In genomic region chr12:68376901-68377300, GRCh38 we compare ENCODE assay signal across 20 cellular contexts. TPM values are rescaled to one million over a fixed set of nuclear protein-coding genes. Genes with fewer than 3 reads are reported as not detected.
A peak's percentile ranks its signal among the peaks of the same experiment; 100 is the strongest.
DNase-seq lines count a peak whose midpoint lies in the region; ATAC-seq, FAIRE-seq and TF ChIP-seq lines count a peak whose summit lies in the region.
"Had no signal": no experiment of that assay in that cellular context is flagged by ENCODE, and none has a peak within 500 bp of the region (broad histone marks: within the 10 kb centered on the region; RNA-seq: fewer than 3 reads in every experiment).

No MANE protein-coding gene starts in this region.

- H3K4me2 ChIP-seq in neural cell (ENCODE audit: low read length): no peak overlapping the region

- H3K79me2 ChIP-seq in neural cell (replicated peaks; ENCODE audit: insufficient read depth, low read length): no peaks in the 10 kb centered on the region

- TF ChIP-seq POLR2A in GM12891 (IDR thresholded peaks at IDR 0.05; ENCODE audit: low read depth, low read length): no peak

- intact Hi-C loops in aorta (cut with DNase I): no loop called here

- H3K9ac ChIP-seq in neural cell (ENCODE audit: low read length): no peak overlapping the region

- DNase-seq in DMS79 treated with DMSO at 0.1 percent for 48 hours (lab: John Stamatoyannopoulos, UW) (peak; percentile 56), NCI-H1436 treated with DMSO at 0.1 percent for 48 hours (lab: John Stamatoyannopoulos, UW) (peak; percentile 47), NCI-H526 (lab: John Stamatoyannopoulos, UW) (peak; percentile 71 to 84), HK-2 (ENCODE audit: unreplicated experiment) (no peak), GM12891 (ENCODE audit: insufficient read length, low spot score) (no peak), aorta (no peak)
- no peak for DNase-seq in activated naive CD8-positive, alpha-beta T cell treated with anti-CD3 and anti-CD28 coated beads for 36 hours
- DNase-seq: EL, GF-D8, MM.1S, NCI-H1048, NCI-H146, NCI-H2081, NCI-H748 treated with DMSO at 0.1 percent for 48 hours had no signal

- H2AFZ ChIP-seq in neural cell (ENCODE audit: low read depth, low read length): no peak overlapping the region

- no peaks in the 10 kb centered on the region for H3K27me3 Mint-ChIP-seq in activated naive CD8-positive, alpha-beta T cell treated with anti-CD3 and anti-CD28 coated beads for 36 hours

- H3K9me3 ChIP-seq in neural cell (ENCODE audit: low read length) (no peaks in the 10 kb centered on the region), aorta (ENCODE audit: control insufficient read depth, low read length) (no peaks in the 10 kb centered on the region)
- H3K9me3 ChIP-seq: SJSA1 had no signal

- H3K4me1 ChIP-seq in aorta (ENCODE audit: control insufficient read depth in 1 of 2, insufficient read depth in 2 of 2, low read length in 2 of 2): no peaks in the 10 kb centered on the region

- no peaks in the 10 kb centered on the region for H4K20me1 ChIP-seq in neural cell (ENCODE audit: insufficient read depth)

- ATAC-seq in aorta (ENCODE audit: low FRiP score): no peak
- ATAC-seq: Right ventricle myocardium inferior had no signal

- H3K4me1 Mint-ChIP-seq in activated naive CD8-positive, alpha-beta T cell treated with anti-CD3 and anti-CD28 coated beads for 36 hours: peaks cover 44% of the 10 kb centered on the region

- H3K36me3 Mint-ChIP-seq in activated naive CD8-positive, alpha-beta T cell treated with anti-CD3 and anti-CD28 coated beads for 36 hours: peaks cover 4% of the 10 kb centered on the region

- no peaks in the 10 kb centered on the region for H3K36me3 ChIP-seq in neural cell (ENCODE audit: insufficient read depth, low read length)
- no peaks in the 10 kb centered on the region for H3K36me3 ChIP-seq in aorta (ENCODE audit: control insufficient read depth in 1 of 2, insufficient read depth in 2 of 2, low read length in 1 of 2)
- H3K36me3 ChIP-seq: SJSA1 had no signal

- FAIRE-seq in GM12891 (lab: Jason Lieb, UNC): no peak
- FAIRE-seq: A204.1, RCC 7860 had no signal

- no peak overlapping the region for H3K4me3 Mint-ChIP-seq in activated naive CD8-positive, alpha-beta T cell treated with anti-CD3 and anti-CD28 coated beads for 36 hours

- H3K9me2 ChIP-seq in neural cell (ENCODE audit: insufficient read depth, low read length): no peaks in the 10 kb centered on the region

- H3F3A ChIP-seq in neural cell (ENCODE audit: insufficient read depth, low read length, poor library complexity, severe bottlenecking): no peaks in the 10 kb centered on the region

- H3K4me3 ChIP-seq in neural cell (ENCODE audit: low read length) (no peak overlapping the region), aorta (ENCODE audit: low read length in 2 of 2) (no peak overlapping the region)
- H3K4me3 ChIP-seq: SJSA1 had no signal

- peaks cover 2% of the 10 kb centered on the region for H3K9me3 Mint-ChIP-seq in activated naive CD8-positive, alpha-beta T cell treated with anti-CD3 and anti-CD28 coated beads for 36 hours

- H3K27ac ChIP-seq in neural cell (ENCODE audit: low read length) (peak overlapping the region; percentile 31), aorta (ENCODE audit: low read depth in 1 of 2, low read length in 2 of 2) (no peak overlapping the region)
- H3K27ac ChIP-seq: C4-2B, SJSA1 had no signal

- no peak overlapping the region for H3K27ac Mint-ChIP-seq in activated naive CD8-positive, alpha-beta T cell treated with anti-CD3 and anti-CD28 coated beads for 36 hours

- H3K27me3 ChIP-seq in neural cell (ENCODE audit: insufficient read depth, low read depth, low read length): no peaks in the 10 kb centered on the region
- H3K27me3 ChIP-seq in aorta (ENCODE audit: control insufficient read depth in 1 of 2, insufficient read depth in 2 of 2, low read length in 1 of 2): no peaks in the 10 kb centered on the region
- H3K27me3 ChIP-seq: SJSA1 had no signal

- no peak for TF ChIP-seq CTCF in neural cell (IDR thresholded peaks at IDR 0.05; ENCODE audit: poor library complexity, severe bottlenecking)

- TF ChIP-seq EP300 in neural cell (conservative IDR thresholded peaks at IDR 0.05; ENCODE audit: poor library complexity, severe bottlenecking): no peak

- WGBS in aorta, 2 donors: 95% methylated on average over 7 of the region's 7 CpGs

- no peak for TF ChIP-seq RAD21 in neural cell (conservative IDR thresholded peaks at IDR 0.05)

TF ChIP-seq in neural cell, 6 proteins besides CTCF, POLR2A, EP300 and RAD21:
- TF ChIP-seq, protein P1, sequence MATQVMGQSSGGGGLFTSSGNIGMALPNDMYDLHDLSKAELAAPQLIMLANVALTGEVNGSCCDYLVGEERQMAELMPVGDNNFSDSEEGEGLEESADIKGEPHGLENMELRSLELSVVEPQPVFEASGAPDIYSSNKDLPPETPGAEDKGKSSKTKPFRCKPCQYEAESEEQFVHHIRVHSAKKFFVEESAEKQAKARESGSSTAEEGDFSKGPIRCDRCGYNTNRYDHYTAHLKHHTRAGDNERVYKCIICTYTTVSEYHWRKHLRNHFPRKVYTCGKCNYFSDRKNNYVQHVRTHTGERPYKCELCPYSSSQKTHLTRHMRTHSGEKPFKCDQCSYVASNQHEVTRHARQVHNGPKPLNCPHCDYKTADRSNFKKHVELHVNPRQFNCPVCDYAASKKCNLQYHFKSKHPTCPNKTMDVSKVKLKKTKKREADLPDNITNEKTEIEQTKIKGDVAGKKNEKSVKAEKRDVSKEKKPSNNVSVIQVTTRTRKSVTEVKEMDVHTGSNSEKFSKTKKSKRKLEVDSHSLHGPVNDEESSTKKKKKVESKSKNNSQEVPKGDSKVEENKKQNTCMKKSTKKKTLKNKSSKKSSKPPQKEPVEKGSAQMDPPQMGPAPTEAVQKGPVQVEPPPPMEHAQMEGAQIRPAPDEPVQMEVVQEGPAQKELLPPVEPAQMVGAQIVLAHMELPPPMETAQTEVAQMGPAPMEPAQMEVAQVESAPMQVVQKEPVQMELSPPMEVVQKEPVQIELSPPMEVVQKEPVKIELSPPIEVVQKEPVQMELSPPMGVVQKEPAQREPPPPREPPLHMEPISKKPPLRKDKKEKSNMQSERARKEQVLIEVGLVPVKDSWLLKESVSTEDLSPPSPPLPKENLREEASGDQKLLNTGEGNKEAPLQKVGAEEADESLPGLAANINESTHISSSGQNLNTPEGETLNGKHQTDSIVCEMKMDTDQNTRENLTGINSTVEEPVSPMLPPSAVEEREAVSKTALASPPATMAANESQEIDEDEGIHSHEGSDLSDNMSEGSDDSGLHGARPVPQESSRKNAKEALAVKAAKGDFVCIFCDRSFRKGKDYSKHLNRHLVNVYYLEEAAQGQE (IDR thresholded peaks at IDR 0.05; ENCODE audit: borderline replicate concordance): no peak
- no peak for TF ChIP-seq SMC3 (conservative IDR thresholded peaks at IDR 0.05; ENCODE audit: poor library complexity)
- no peak for TF ChIP-seq EZH2 (IDR thresholded peaks at IDR 0.05; ENCODE audit: borderline replicate concordance, insufficient read depth, low read length, poor library complexity, severe bottlenecking)
- TF ChIP-seq TAF1 (IDR thresholded peaks at IDR 0.05; ENCODE audit: low read depth): no peak
- TF ChIP-seq MXI1 (conservative IDR thresholded peaks at IDR 0.05; ENCODE audit: poor library complexity, severe bottlenecking): no peak

TF ChIP-seq in GM12891, 5 proteins besides CTCF, POLR2A, EP300 and RAD21:
- TF ChIP-seq TAF1 (IDR thresholded peaks at IDR 0.05; ENCODE audit: low read depth, low read length): no peak
- TF ChIP-seq POLR2AphosphoS5 (IDR thresholded peaks at IDR 0.05; ENCODE audit: low read depth, low read length): no peak

RNA-seq across cellular contexts. Expression of gene MDM1, which starts 44.7 kb away (rescaled TPM):
- polyA plus RNA-seq in neural cell (35.5 and 37.0 TPM in 2 replicates), aorta (10 to 100 TPM; 10.5 to 19.6 TPM)
- polyA minus RNA-seq in neural cell: 33.8 and 40.1 TPM in 2 replicates
- 10 to 100 TPM; 20.0 to 22.2 TPM for total RNA-seq in activated naive CD8-positive, alpha-beta T cell treated with anti-CD3 and anti-CD28 coated beads for 36 hours
- 6.2 TPM for polyA plus RNA-seq in GM12891 (2012; ENCODE audit: low read depth, missing spikeins)
- 10 to 100 TPM; 12.6 to 15.0 TPM for total RNA-seq in aorta

Comparison
In these comparisons a context has a peak if more than half of its experiments do, and no peak if none do; other contexts are left out.
1. DNase-seq: peak in DMS79 treated with DMSO at 0.1 percent for 48 hours (single experiment), NCI-H1436 treated with DMSO at 0.1 percent for 48 hours (single experiment) and NCI-H526 (2 of 2); none in activated naive CD8-positive, alpha-beta T cell treated with anti-CD3 and anti-CD28 coated beads for 36 hours (single experiment), HK-2 (single experiment), GM12891 (single experiment) and aorta (0 of 2).